Comparison of ENCODE assay signal across 21 cellular contexts in genomic region chr20:10856237-10856636, GRCh38.
DNase-seq lines count a peak whose midpoint lies in the region; ATAC-seq, FAIRE-seq and TF ChIP-seq lines count a peak whose summit lies in the region.
"Had no signal": no experiment of that assay in that cellular context is flagged by ENCODE, and none has a peak within 500 bp of the region (broad histone marks: within the 10 kb centered on the region; RNA-seq: fewer than 3 reads in every experiment).

No MANE protein-coding gene starts in this region.

- intact Hi-C loops in endothelial cell of umbilical vein (cut with micrococcal nuclease): no loop called here
- intact Hi-C loops in left colon (cut with DNase I, micrococcal nuclease): no loop called here

- FAIRE-seq in endothelial cell of umbilical vein (lab: Jason Lieb, UNC): no peak

- TF ChIP-seq POLR2A in endothelial cell of umbilical vein (IDR thresholded peaks at IDR 0.05; ENCODE audit: low read depth, low read length): no peak

- no peaks in the 10 kb centered on the region for H3K36me3 ChIP-seq in endothelial cell of umbilical vein (ENCODE audit: control insufficient read depth in 2 of 2, extremely low read depth in 1 of 2, insufficient read depth in 2 of 2, low read length in 2 of 2)
- H3K36me3 ChIP-seq in osteoblast (ENCODE audit: insufficient read depth, low read length): no peaks in the 10 kb centered on the region
- H3K36me3 ChIP-seq: thoracic aorta had no signal

- H3K9ac ChIP-seq in endothelial cell of umbilical vein (replicated peaks; ENCODE audit: extremely low read depth, insufficient read depth, low read length): no peak overlapping the region

- dilution Hi-C loops in endothelial cell of umbilical vein (cut with MboI; ENCODE audit: extremely low pct_ligation_motif_present, low sequenced_read_pairs): no loop called here

- no peaks in the 10 kb centered on the region for H3K9me3 ChIP-seq in endothelial cell of umbilical vein (replicated peaks; ENCODE audit: control insufficient read depth, insufficient read depth, low read length)
- H3K9me3 ChIP-seq in osteoblast (ENCODE audit: low read depth, low read length): no peaks in the 10 kb centered on the region
- H3K9me3 ChIP-seq: thoracic aorta had no signal

- ATAC-seq in left colon: peak; percentile 86
- ATAC-seq in GM19397 (IDR thresholded peaks at IDR 0.05; ENCODE audit: unreplicated experiment): no peak
- no peak for ATAC-seq in SK-N-SH treated with all-trans-retinoic acid at 6 μM for 48 hours
- ATAC-seq: esophagus mucosa; natural killer cell treated with Interleukin-12 subunit alpha and Interleukin-12 subunit beta and Interleukin-15 and Interleukin-18, amount 100 ng/mL, for 72 hours; stimulated activated memory B cell treated with anti-CD40 and anti-IgM and Interleukin-4, amounts not matched to agents 10 μg/mL and 1 μg/mL and 100 μg/mL, for 72 hours had no signal

- DNase-seq in GM03348 (ENCODE audit: low spot score) (peak; percentile 6), endothelial cell of umbilical vein (ENCODE audit: low read depth, low spot score) (peak; percentile 22), left colon (peak; percentile 42 to 68), osteoblast (ENCODE audit: insufficient read length, low spot score, missing footprints) (peak; percentile 70), GF-D8 (lab: John Stamatoyannopoulos, UW) (no peak)
- DNase-seq in activated T-cell treated with anti-CD3 and anti-CD28 coated beads, Interleukin-2, amount 50 U/mL, for 48 hours: no peak
- DNase-seq: activated naive CD4-positive, alpha-beta T cell treated with Interleukin-2 at 50 U/mL for 16 hours; amygdala; caudate nucleus; CD4-positive, alpha-beta T cell; effector CD4-positive, alpha-beta T cell; Kasumi-1; NCI-H1105; NCI-H69; SIG-M5 had no signal

- CTCF ChIA-PET in endothelial cell of umbilical vein (lab: Charles Lee): no interaction called here

- H3K4me1 ChIP-seq in endothelial cell of umbilical vein (ENCODE audit: control insufficient read depth, extremely low read depth, insufficient read depth, low read length) (peaks cover 8% of the 10 kb centered on the region), osteoblast (ENCODE audit: insufficient read depth, low read length) (peaks cover 7% of the 10 kb centered on the region)

- H3K79me2 ChIP-seq in endothelial cell of umbilical vein (ENCODE audit: control insufficient read depth, insufficient read depth, low read length) (no peaks in the 10 kb centered on the region), osteoblast (ENCODE audit: insufficient read depth, low read length) (no peaks in the 10 kb centered on the region)

- POLR2A ChIA-PET in endothelial cell of umbilical vein (lab: Charles Lee): no interaction called here

- H2AFZ ChIP-seq in endothelial cell of umbilical vein (ENCODE audit: low read depth, low read length) (no peak overlapping the region), osteoblast (ENCODE audit: low read length) (no peak overlapping the region)

- no peak overlapping the region for H3K27ac ChIP-seq in endothelial cell of umbilical vein (ENCODE audit: insufficient read depth, low read depth, low read length)
- peak overlapping the region; percentile 28 for H3K27ac ChIP-seq in osteoblast (ENCODE audit: low read depth, low read length)
- H3K27ac ChIP-seq: thoracic aorta had no signal

- no peaks in the 10 kb centered on the region for H4K20me1 ChIP-seq in endothelial cell of umbilical vein (replicated peaks; ENCODE audit: control insufficient read depth, extremely low read depth, insufficient read depth, low read length)
- no peaks in the 10 kb centered on the region for H4K20me1 ChIP-seq in osteoblast (ENCODE audit: insufficient read depth, low read length)

- no TSS peak for BruUV-seq in endothelial cell of umbilical vein (replicated peaks; lab: Mats Ljungman, UMichigan)

- H3K4me2 ChIP-seq in endothelial cell of umbilical vein (ENCODE audit: insufficient read depth, low read length) (no peak overlapping the region), osteoblast (ENCODE audit: insufficient read depth, low read length) (no peak overlapping the region)

- H3K27me3 ChIP-seq in endothelial cell of umbilical vein (ENCODE audit: control insufficient read depth in 2 of 2, insufficient read depth in 2 of 2, low read length in 2 of 2) (no peaks in the 10 kb centered on the region), osteoblast (ENCODE audit: insufficient read depth, low read length) (no peaks in the 10 kb centered on the region)

- H3K4me3 ChIP-seq in endothelial cell of umbilical vein (replicated peaks in 1 of 3; ENCODE audit: insufficient read depth in 1 of 3, low read depth in 1 of 3, low read length in 3 of 3) (no peak overlapping the region), osteoblast (ENCODE audit: insufficient read depth, low read length) (no peak overlapping the region)
- H3K4me3 ChIP-seq: thoracic aorta had no signal

- no peaks in the 10 kb centered on the region for H3K9me1 ChIP-seq in endothelial cell of umbilical vein (replicated peaks; ENCODE audit: control insufficient read depth, extremely low read depth, insufficient read depth, low read length)

- TF ChIP-seq CTCF in endothelial cell of umbilical vein (IDR thresholded peaks at IDR 0.05; ENCODE audit: extremely low read depth in 1 of 2, insufficient read depth in 1 of 2, low read depth in 1 of 2, low read length in 2 of 2) (no peak), osteoblast (IDR thresholded peaks at IDR 0.05; ENCODE audit: extremely low read depth, low read depth, low read length) (no peak)

TF ChIP-seq in endothelial cell of umbilical vein, 7 proteins besides CTCF, POLR2A, EP300 and RAD21:
- no peak for TF ChIP-seq MAX (IDR thresholded peaks at IDR 0.05; ENCODE audit: insufficient read depth, insufficient read length)
- no peak for TF ChIP-seq MYC (IDR thresholded peaks at IDR 0.05; ENCODE audit: low read depth, low read length)
- TF ChIP-seq JUN (IDR thresholded peaks at IDR 0.05; ENCODE audit: borderline replicate concordance, insufficient read depth, insufficient read length, low read depth): no peak
- TF ChIP-seq GATA2 (IDR thresholded peaks at IDR 0.05; ENCODE audit: insufficient read depth, insufficient read length, low read depth, low read length): no peak
- no peak for TF ChIP-seq FOS (IDR thresholded peaks at IDR 0.05; ENCODE audit: borderline replicate concordance, insufficient read depth, low read length)
- no peak for TF ChIP-seq POLR2AphosphoS5 (IDR thresholded peaks at IDR 0.05; ENCODE audit: insufficient read depth, low read depth, low read length)
- no peak for TF ChIP-seq EZH2 (IDR thresholded peaks at IDR 0.05; ENCODE audit: borderline replicate concordance, low read depth, low read length, severe bottlenecking)

TF ChIP-seq in SK-N-SH treated with all-trans-retinoic acid at 6 μM for 48 hours, 23 proteins besides CTCF, POLR2A, EP300 and RAD21 (continues in another document):
- no peak for TF ChIP-seq GLIS3 (CRISPR knock-in tag; IDR thresholded peaks at IDR 0.05)
- TF ChIP-seq ESRRG (CRISPR knock-in tag; IDR thresholded peaks at IDR 0.05): no peak
- TF ChIP-seq PATZ1 (CRISPR knock-in tag; IDR thresholded peaks at IDR 0.05; ENCODE audit: borderline replicate concordance): no peak
- no peak for TF ChIP-seq TCF4 (CRISPR knock-in tag; IDR thresholded peaks at IDR 0.05; ENCODE audit: borderline replicate concordance)
- no peak for TF ChIP-seq CREB5 (CRISPR knock-in tag; IDR thresholded peaks at IDR 0.05; ENCODE audit: low read depth)
- TF ChIP-seq ZFP3 (CRISPR knock-in tag; IDR thresholded peaks at IDR 0.05): no peak

Comparison
In these comparisons a context has a peak if more than half of its experiments do, and no peak if none do; other contexts are left out.
1. DNase-seq: peak in GM03348 (single experiment), endothelial cell of umbilical vein (single experiment), left colon (2 of 2) and osteoblast (single experiment); none in activated T-cell treated with anti-CD3 and anti-CD28 coated beads, Interleukin-2, amount 50 U/mL, for 48 hours (0 of 2) and GF-D8 (single experiment).